ENCODE assay signal across 8 cellular contexts in the genomic region with DNA sequence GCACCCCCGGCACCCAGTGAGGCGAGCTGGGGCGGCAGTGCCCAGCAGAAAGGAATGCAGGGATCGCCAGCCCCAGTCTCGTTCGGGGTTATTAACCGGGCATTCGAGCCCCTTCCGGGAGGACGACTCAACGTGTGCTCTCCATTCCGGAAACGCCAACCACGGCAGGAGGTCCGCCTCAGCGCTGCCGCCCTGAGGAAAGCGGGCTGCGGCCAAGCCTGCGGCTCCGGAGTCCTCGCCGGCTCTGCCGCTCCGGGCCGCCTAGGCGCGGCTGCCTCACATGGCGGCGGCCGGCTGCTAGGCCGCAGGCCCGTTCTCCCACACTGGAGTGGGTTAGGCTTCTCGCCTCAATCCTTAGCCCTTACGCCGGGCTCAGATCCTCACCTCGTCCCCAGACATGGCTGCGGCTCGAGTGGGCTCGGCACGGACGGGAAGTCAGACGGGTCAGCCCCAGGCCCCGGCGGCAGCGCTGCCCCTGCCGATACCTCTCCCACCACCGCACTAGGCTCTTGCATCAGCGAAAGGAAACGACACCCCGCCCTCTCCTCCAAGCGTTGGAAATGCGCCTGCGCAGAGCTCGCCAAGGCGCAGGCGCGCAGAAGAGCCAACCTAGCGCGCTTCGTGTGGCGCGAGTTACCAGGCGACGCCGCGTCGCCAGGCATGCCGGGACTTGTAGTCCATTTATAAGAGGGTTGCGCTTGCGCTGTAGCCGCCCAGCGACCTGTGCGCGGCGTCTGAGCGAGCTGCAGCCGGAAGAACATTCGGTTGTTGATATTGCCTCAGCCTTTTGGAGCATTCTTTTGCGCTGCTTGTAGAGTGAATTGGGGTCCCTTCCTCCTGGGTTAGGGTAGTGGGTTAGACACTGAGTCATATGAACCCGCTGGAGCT. TPM values are rescaled to one million over a fixed set of nuclear protein-coding genes. Genes with fewer than 3 reads are reported as not detected.
DNase-seq lines count a peak whose midpoint lies in the region; ATAC-seq, FAIRE-seq and TF ChIP-seq lines count a peak whose summit lies in the region.

Gene EIF2S2 (minus strand): TSS at position 532 of the 888 bp plus-strand sequence. CDS start 133 bp downstream, at position 399.

- peak within 1 kb of the TSS; percentile 93 for H3K27ac ChIP-seq in rectal smooth muscle tissue (ENCODE audit: low read depth, low read length)
- peak within 1 kb of the TSS; percentile 14 to 77 for H3K27ac ChIP-seq in aorta (ENCODE audit: low read depth in 1 of 2, low read length in 2 of 2)

- peak within 1 kb of the TSS; percentile 97 for H3K4me3 ChIP-seq in astrocyte of the cerebellum (ENCODE audit: low read depth, low read length)
- peak within 1 kb of the TSS; percentile 97 for H3K4me3 ChIP-seq in rectal smooth muscle tissue (ENCODE audit: low read length)
- H3K4me3 ChIP-seq in aorta (ENCODE audit: low read length in 2 of 2), result peak within 1 kb of the TSS; percentile 78 to 95

- peak; percentile 96 for FAIRE-seq in GM18507 (lab: Jason Lieb, UNC)

- H3K4me1 ChIP-seq in rectal smooth muscle tissue (ENCODE audit: control insufficient read depth, insufficient read depth, low read length) (peaks cover 21% of the 10 kb centered on the region), aorta (ENCODE audit: control insufficient read depth in 1 of 2, insufficient read depth in 2 of 2, low read length in 2 of 2) (peaks cover 5 to 6% of the 10 kb centered on the region in 2 donors)

- TF ChIP-seq CTCF in astrocyte of the cerebellum (IDR thresholded peaks at IDR 0.05; ENCODE audit: low read depth, low read length, missing control alignments), result no peak

- intact Hi-C loops in aorta (cut with DNase I), result no loop called here

- no peaks in the 10 kb centered on the region for H3K9me3 ChIP-seq in aorta (ENCODE audit: control insufficient read depth, low read length)

- ATAC-seq in HG02981 (IDR thresholded peaks at IDR 0.05; ENCODE audit: unreplicated experiment), result peak; percentile 89
- peak; percentile 98 for ATAC-seq in aorta (ENCODE audit: low FRiP score)

- peak within 1 kb of the TSS; percentile 95 for H3K9ac ChIP-seq in rectal smooth muscle tissue (ENCODE audit: low read length)

- DNase-seq in GM18507 (ENCODE audit: extremely low spot score, insufficient read length, low read depth) (peak; percentile 95), NCI-H2029 treated with DMSO at 0.1 percent for 48 hours (lab: John Stamatoyannopoulos, UW) (peak; percentile 88), T-helper 9 cell (peak; percentile 89), astrocyte of the cerebellum (ENCODE audit: low read depth) (peak; percentile 94), hepatic stellate cell (ENCODE audit: low spot score) (peak; percentile 96), aorta (peak; percentile 97 to 98)

- peaks cover 3% of the 10 kb centered on the region for H3K36me3 ChIP-seq in rectal smooth muscle tissue (ENCODE audit: control insufficient read depth, insufficient read depth, low read length)
- peaks cover 0 to 1% of the 10 kb centered on the region in 2 donors for H3K36me3 ChIP-seq in aorta (ENCODE audit: control insufficient read depth in 1 of 2, insufficient read depth in 2 of 2, low read length in 1 of 2)

- WGBS in aorta, 2 donors, result 0% methylated on average over 79 to 81 of the region's 81 CpGs

- in situ Hi-C loops in astrocyte of the cerebellum (cut with HindIII; ENCODE audit: low sequenced_read_pairs), result no loop called here

- H3K27me3 ChIP-seq in rectal smooth muscle tissue (ENCODE audit: control insufficient read depth, insufficient read depth, low read length), result no peaks in the 10 kb centered on the region
- no peaks in the 10 kb centered on the region for H3K27me3 ChIP-seq in aorta (ENCODE audit: control insufficient read depth in 1 of 2, insufficient read depth in 2 of 2, low read length in 1 of 2)

RNA-seq across cellular contexts. Expression of gene EIF2S2, which starts in this region (rescaled TPM):
- 10 to 100 TPM; 37.1 to 46.2 TPM for total RNA-seq in aorta
- 10 to 100 TPM; 49.9 to 54.0 TPM for polyA plus RNA-seq in aorta

Comparison
In these comparisons a context has a peak if more than half of its experiments do, and no peak if none do; other contexts are left out.
1. Peak in every context shown above with its lines: DNase-seq, ATAC-seq, H3K4me3 ChIP-seq and H3K27ac ChIP-seq.